1 cellular context compared by ENCODE assay signal in genomic region chr6:30344868-30345671, GRCh38.
TF ChIP-seq lines count a peak whose summit lies in the region.

Gene RPP21 (plus strand): TSS chr6:30345156. CDS start chr6:30345172, 16 bp downstream.

TF ChIP-seq in K562, 482 proteins besides CTCF, POLR2A, EP300 and RAD21 (continued from another document and continues in another):
- TF ChIP-seq ZBTB40 (IDR thresholded peaks at IDR 0.05) = no peak; the same call in 1 of the 2 replicates
- no peak for TF ChIP-seq ZBTB40 (CRISPR knock-in tag; IDR thresholded peaks at IDR 0.05)
- no peak for TF ChIP-seq SAFB (IDR thresholded peaks at IDR 0.05; ENCODE audit: borderline replicate concordance, low read depth, low read length)
- no peak for TF ChIP-seq ZFP36 (IDR thresholded peaks at IDR 0.05; ENCODE audit: low read depth, low read length, partially characterized antibody)
- TF ChIP-seq, protein P1, sequence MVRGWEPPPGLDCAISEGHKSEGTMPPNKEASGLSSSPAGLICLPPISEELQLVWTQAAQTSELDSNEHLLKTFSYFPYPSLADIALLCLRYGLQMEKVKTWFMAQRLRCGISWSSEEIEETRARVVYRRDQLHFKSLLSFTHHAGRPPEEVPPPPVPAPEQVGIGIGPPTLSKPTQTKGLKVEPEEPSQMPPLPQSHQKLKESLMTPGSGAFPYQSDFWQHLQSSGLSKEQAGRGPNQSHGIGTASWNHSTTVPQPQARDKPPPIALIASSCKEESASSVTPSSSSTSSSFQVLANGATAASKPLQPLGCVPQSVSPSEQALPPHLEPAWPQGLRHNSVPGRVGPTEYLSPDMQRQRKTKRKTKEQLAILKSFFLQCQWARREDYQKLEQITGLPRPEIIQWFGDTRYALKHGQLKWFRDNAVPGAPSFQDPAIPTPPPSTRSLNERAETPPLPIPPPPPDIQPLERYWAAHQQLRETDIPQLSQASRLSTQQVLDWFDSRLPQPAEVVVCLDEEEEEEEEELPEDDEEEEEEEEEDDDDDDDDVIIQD (CRISPR knock-in tag; IDR thresholded peaks at IDR 0.05) = peak; percentile 72; the same call in 1 of the 2 replicates
- peak; percentile 73 for TF ChIP-seq ELF1 (tag; IDR thresholded peaks at IDR 0.05)
- TF ChIP-seq BACH1 (tag; IDR thresholded peaks at IDR 0.05) = no peak
- peak; percentile 85; the same call in 1 of the 2 replicates for TF ChIP-seq ZBTB49 (CRISPR knock-in tag; IDR thresholded peaks at IDR 0.05; ENCODE audit: borderline replicate concordance)
- TF ChIP-seq, protein P2, sequence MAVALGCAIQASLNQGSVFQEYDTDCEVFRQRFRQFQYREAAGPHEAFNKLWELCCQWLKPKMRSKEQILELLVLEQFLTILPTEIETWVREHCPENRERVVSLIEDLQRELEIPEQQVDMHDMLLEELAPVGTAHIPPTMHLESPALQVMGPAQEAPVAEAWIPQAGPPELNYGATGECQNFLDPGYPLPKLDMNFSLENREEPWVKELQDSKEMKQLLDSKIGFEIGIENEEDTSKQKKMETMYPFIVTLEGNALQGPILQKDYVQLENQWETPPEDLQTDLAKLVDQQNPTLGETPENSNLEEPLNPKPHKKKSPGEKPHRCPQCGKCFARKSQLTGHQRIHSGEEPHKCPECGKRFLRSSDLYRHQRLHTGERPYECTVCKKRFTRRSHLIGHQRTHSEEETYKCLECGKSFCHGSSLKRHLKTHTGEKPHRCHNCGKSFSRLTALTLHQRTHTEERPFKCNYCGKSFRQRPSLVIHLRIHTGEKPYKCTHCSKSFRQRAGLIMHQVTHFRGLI (CRISPR knock-in tag; IDR thresholded peaks at IDR 0.05) = no peak
- TF ChIP-seq HSF4 (CRISPR knock-in tag; IDR thresholded peaks at IDR 0.05; ENCODE audit: borderline replicate concordance) = no peak
- TF ChIP-seq, protein P3, sequence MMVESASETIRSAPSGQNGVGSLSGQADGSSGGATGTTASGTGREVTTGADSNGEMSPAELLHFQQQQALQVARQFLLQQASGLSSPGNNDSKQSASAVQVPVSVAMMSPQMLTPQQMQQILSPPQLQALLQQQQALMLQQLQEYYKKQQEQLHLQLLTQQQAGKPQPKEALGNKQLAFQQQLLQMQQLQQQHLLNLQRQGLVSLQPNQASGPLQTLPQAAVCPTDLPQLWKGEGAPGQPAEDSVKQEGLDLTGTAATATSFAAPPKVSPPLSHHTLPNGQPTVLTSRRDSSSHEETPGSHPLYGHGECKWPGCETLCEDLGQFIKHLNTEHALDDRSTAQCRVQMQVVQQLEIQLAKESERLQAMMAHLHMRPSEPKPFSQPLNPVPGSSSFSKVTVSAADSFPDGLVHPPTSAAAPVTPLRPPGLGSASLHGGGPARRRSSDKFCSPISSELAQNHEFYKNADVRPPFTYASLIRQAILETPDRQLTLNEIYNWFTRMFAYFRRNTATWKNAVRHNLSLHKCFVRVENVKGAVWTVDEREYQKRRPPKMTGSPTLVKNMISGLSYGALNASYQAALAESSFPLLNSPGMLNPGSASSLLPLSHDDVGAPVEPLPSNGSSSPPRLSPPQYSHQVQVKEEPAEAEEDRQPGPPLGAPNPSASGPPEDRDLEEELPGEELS (CRISPR knock-in tag; IDR thresholded peaks at IDR 0.05; ENCODE audit: borderline replicate concordance) = 0 out of 2 replicates have a peak, but pooled peaks have one; percentile 73
- no peak for TF ChIP-seq SAFB2 (IDR thresholded peaks at IDR 0.05; ENCODE audit: borderline replicate concordance, low read depth, low read length, severe bottlenecking)
- peak; percentile 46; the same call in 1 of the 2 replicates for TF ChIP-seq SOX6 (IDR thresholded peaks at IDR 0.05)
- TF ChIP-seq, protein P4, sequence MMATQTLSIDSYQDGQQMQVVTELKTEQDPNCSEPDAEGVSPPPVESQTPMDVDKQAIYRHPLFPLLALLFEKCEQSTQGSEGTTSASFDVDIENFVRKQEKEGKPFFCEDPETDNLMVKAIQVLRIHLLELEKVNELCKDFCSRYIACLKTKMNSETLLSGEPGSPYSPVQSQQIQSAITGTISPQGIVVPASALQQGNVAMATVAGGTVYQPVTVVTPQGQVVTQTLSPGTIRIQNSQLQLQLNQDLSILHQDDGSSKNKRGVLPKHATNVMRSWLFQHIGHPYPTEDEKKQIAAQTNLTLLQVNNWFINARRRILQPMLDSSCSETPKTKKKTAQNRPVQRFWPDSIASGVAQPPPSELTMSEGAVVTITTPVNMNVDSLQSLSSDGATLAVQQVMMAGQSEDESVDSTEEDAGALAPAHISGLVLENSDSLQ (IDR thresholded peaks at IDR 0.05) = no peak; the same call in 1 of the 2 replicates
- TF ChIP-seq, protein P5, sequence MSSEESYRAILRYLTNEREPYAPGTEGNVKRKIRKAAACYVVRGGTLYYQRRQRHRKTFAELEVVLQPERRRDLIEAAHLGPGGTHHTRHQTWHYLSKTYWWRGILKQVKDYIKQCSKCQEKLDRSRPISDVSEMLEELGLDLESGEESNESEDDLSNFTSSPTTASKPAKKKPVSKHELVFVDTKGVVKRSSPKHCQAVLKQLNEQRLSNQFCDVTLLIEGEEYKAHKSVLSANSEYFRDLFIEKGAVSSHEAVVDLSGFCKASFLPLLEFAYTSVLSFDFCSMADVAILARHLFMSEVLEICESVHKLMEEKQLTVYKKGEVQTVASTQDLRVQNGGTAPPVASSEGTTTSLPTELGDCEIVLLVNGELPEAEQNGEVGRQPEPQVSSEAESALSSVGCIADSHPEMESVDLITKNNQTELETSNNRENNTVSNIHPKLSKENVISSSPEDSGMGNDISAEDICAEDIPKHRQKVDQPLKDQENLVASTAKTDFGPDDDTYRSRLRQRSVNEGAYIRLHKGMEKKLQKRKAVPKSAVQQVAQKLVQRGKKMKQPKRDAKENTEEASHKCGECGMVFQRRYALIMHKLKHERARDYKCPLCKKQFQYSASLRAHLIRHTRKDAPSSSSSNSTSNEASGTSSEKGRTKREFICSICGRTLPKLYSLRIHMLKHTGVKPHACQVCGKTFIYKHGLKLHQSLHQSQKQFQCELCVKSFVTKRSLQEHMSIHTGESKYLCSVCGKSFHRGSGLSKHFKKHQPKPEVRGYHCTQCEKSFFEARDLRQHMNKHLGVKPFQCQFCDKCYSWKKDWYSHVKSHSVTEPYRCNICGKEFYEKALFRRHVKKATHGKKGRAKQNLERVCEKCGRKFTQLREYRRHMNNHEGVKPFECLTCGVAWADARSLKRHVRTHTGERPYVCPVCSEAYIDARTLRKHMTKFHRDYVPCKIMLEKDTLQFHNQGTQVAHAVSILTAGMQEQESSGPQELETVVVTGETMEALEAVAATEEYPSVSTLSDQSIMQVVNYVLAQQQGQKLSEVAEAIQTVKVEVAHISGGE (CRISPR knock-in tag; IDR thresholded peaks at IDR 0.05) = peak in 1 of 3 experiments; percentile 69; a peak in 1 of 6 replicates
- TF ChIP-seq RUNX1 (IDR thresholded peaks at IDR 0.05; ENCODE audit: low read depth) = no peak
- TF ChIP-seq TAF7 (tag; IDR thresholded peaks at IDR 0.05) = peak; percentile 85
- TF ChIP-seq LEF1 (IDR thresholded peaks at IDR 0.05) = no peak
- no peak for TF ChIP-seq HNRNPH1 (optimal IDR thresholded peaks at IDR 0.05; ENCODE audit: low read depth, low read length)
- TF ChIP-seq NFIC (IDR thresholded peaks at IDR 0.05) = peak; percentile 67
- TF ChIP-seq SMARCC2 (IDR thresholded peaks at IDR 0.05; ENCODE audit: low read depth) = no peak
- peak in 1 of 2 experiments; percentile 36; a peak in 1 of 4 replicates for TF ChIP-seq TBL1XR1 (IDR thresholded peaks at IDR 0.05; ENCODE audit: low read length in 2 of 2)
- TF ChIP-seq CBX8 (IDR thresholded peaks at IDR 0.05; ENCODE audit: borderline replicate concordance, extremely low read depth, low read depth, low read length, poor library complexity, severe bottlenecking) = no peak
- no peak for TF ChIP-seq ARNT (IDR thresholded peaks at IDR 0.05)
- peak; percentile 42; the same call in 1 of the 2 replicates for TF ChIP-seq MXI1 (IDR thresholded peaks at IDR 0.05; ENCODE audit: low read depth, low read length)
- TF ChIP-seq FOXK2 (conservative IDR thresholded peaks at IDR 0.05 in 1 of 2, IDR thresholded peaks at IDR 0.05 in 1 of 2; ENCODE audit: low read depth in 2 of 2) = no peak
- peak; percentile 64 to 67 for TF ChIP-seq NRF1 (conservative IDR thresholded peaks at IDR 0.05 in 1 of 2, IDR thresholded peaks at IDR 0.05 in 1 of 2)
- TF ChIP-seq, protein P6, sequence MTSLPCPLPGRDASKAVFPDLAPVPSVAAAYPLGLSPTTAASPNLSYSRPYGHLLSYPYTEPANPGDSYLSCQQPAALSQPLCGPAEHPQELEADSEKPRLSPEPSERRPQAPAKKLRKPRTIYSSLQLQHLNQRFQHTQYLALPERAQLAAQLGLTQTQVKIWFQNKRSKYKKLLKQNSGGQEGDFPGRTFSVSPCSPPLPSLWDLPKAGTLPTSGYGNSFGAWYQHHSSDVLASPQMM (CRISPR knock-in tag; IDR thresholded peaks at IDR 0.05) = no peak
